9 cellular contexts compared by ENCODE assay signal in the genomic region with DNA sequence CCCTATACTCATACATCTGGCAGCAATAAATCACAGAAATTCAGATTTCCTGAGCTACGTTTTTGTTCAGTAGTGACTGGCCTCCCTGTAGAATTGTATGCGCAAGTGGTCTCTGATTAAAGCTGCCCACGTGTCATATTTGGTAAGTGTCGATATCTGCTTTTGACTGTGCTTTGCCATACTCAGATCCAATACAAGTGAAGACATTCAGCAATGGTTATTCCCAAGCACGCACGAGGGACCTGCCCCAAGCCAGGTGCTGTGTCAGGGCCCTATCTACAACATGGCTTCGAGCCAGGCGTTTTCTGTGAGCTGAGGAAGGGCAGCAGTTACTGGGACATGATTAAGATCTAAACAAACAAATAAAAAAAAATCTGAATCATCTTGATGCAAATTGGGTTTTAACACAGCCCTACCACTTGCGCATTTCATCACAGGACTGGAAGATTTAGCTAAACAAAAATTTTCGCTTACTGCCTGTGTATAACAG. TPM values are rescaled to one million over a fixed set of nuclear protein-coding genes. Genes with fewer than 3 reads are reported as not detected.
DNase-seq lines count a peak whose midpoint lies in the region; ATAC-seq, FAIRE-seq and TF ChIP-seq lines count a peak whose summit lies in the region.
"Had no signal": no experiment of that assay in that cellular context is flagged by ENCODE, and none has a peak within 500 bp of the region (broad histone marks: within the 10 kb centered on the region; RNA-seq: fewer than 3 reads in every experiment).

No MANE protein-coding gene starts in this region.

- H3K9me3 Mint-ChIP-seq in activated CD4-positive, alpha-beta T cell treated with anti-CD3 and anti-CD28 coated beads for 36 hours (ENCODE audit: low read depth) = no peaks in the 10 kb centered on the region
- H3K9me3 Mint-ChIP-seq in brain = no peaks in the 10 kb centered on the region
- H3K9me3 Mint-ChIP-seq: memory B cell had no signal

- no peak overlapping the region for H3K27ac ChIP-seq in pancreas

- no peak overlapping the region for H3K4me3 Mint-ChIP-seq in activated CD4-positive, alpha-beta T cell treated with anti-CD3 and anti-CD28 coated beads for 36 hours
- peak overlapping the region in 1 of 5 experiments; percentile 7 for H3K4me3 Mint-ChIP-seq in brain
- H3K4me3 Mint-ChIP-seq: memory B cell had no signal

- FAIRE-seq in pancreas (lab: Jason Lieb, UNC) = no peak

- POLR2A ChIA-PET in activated CD4-positive, alpha-beta T cell treated with anti-CD3 and anti-CD28 coated beads for 36 hours (lab: Charles Lee) = interaction anchor here (1.0 to 2.0 kb wide), 3 partner anchors 15 to 26 kb away, joined by 3 to 8 read pairs (median 7); no protein-coding TSS in a partner anchor

- H3K4me1 Mint-ChIP-seq in activated CD4-positive, alpha-beta T cell treated with anti-CD3 and anti-CD28 coated beads for 36 hours = peaks cover 63% of the 10 kb centered on the region
- H3K4me1 Mint-ChIP-seq in brain = peaks cover 55% of the 10 kb centered on the region

- WGBS in pancreas, 2 donors = 64 to 65% methylated on average over 10 of the region's 10 CpGs

- H3K4me1 ChIP-seq in pancreas = peaks cover 11 to 36% (median 18%) of the 10 kb centered on the region in 3 donors

- no peaks in the 10 kb centered on the region for H3K9me3 ChIP-seq in pancreas

- intact Hi-C loops in activated CD4-positive, alpha-beta T cell treated with anti-CD3 and anti-CD28 coated beads for 36 hours (cut with DNase I, micrococcal nuclease) = no loop called here
- intact Hi-C loops in pancreas (cut with DNase I) = no loop called here

- no peaks in the 10 kb centered on the region for H3K27me3 ChIP-seq in pancreas

- no peak for TF ChIP-seq CTCF in brain (conservative IDR thresholded peaks at IDR 0.05)
- TF ChIP-seq CTCF in pancreas (IDR thresholded peaks at IDR 0.05) = no peak

- H3K4me3 ChIP-seq in pancreas = no peak overlapping the region

- H3K36me3 ChIP-seq in pancreas = no peaks in the 10 kb centered on the region

- peak overlapping the region; percentile 0 for H3K27ac Mint-ChIP-seq in activated CD4-positive, alpha-beta T cell treated with anti-CD3 and anti-CD28 coated beads for 36 hours
- H3K27ac Mint-ChIP-seq in brain = peak overlapping the region in 3 of 5 experiments; percentile 22 to 63 (median 57)
- H3K27ac Mint-ChIP-seq: memory B cell had no signal

- peak; percentile 50 for ATAC-seq in activated CD4-positive, alpha-beta T cell treated with anti-CD3 and anti-CD28 coated beads for 36 hours
- peak; percentile 42 to 63 (median 48) for ATAC-seq in pancreas

- H3K36me3 Mint-ChIP-seq in activated CD4-positive, alpha-beta T cell treated with anti-CD3 and anti-CD28 coated beads for 36 hours (ENCODE audit: low read depth) = peaks cover 23% of the 10 kb centered on the region
- peaks cover 11% of the 10 kb centered on the region for H3K36me3 Mint-ChIP-seq in brain

- peak; percentile 52 for DNase-seq in activated CD4-positive, alpha-beta T cell treated with anti-CD3 and anti-CD28 coated beads for 36 hours
- DNase-seq in activated CD4-positive, alpha-beta T cell treated with anti-CD3 and anti-CD28 coated beads for 1 hour = no peak
- DNase-seq in NCI-H1105 treated with DMSO at 0.1 percent for 48 hours (lab: John Stamatoyannopoulos, UW) (peak; percentile 88), pancreas (peak in 5 of 6 donors; percentile 19 to 45 (median 39)), NOMO-1 treated with dmso at 0.1 percent for 144 hours (lab: John Stamatoyannopoulos, UW; ENCODE audit: unreplicated experiment) (no peak), DMS114 treated with DMSO at 0.1 percent for 48 hours (lab: John Stamatoyannopoulos, UW; ENCODE audit: unreplicated experiment) (no peak), amygdala (lab: John Stamatoyannopoulos, UW) (no peak)

- CTCF ChIA-PET in activated CD4-positive, alpha-beta T cell treated with anti-CD3 and anti-CD28 coated beads for 36 hours (lab: Charles Lee) = interaction anchor here (0.5 to 2.2 kb wide), 12 partner anchors 10 to 167 kb away, joined by 3 to 10 read pairs (median 4); no protein-coding TSS in a partner anchor

- no peaks in the 10 kb centered on the region for H3K27me3 Mint-ChIP-seq in activated CD4-positive, alpha-beta T cell treated with anti-CD3 and anti-CD28 coated beads for 36 hours
- peaks cover 3% of the 10 kb centered on the region for H3K27me3 Mint-ChIP-seq in brain
- H3K27me3 Mint-ChIP-seq: memory B cell had no signal

RNA-seq across cellular contexts. Expression of gene ICE2, which starts 47.2 kb away (rescaled TPM):
- 10 to 100 TPM; 72.8 to 81.6 TPM for total RNA-seq in activated CD4-positive, alpha-beta T cell treated with anti-CD3 and anti-CD28 coated beads for 36 hours
- polyA plus RNA-seq in brain (ENCODE audit: insufficient read depth, low read depth, low replicate concordance) = 17.5 TPM
- 10 to 100 TPM; 15.5 to 28.9 (median 20.2) TPM for total RNA-seq in pancreas
- 10 to 100 TPM in 1 of 2 donors, 1 to 10 TPM in 1; 6.7 to 13.7 TPM for polyA plus RNA-seq in pancreas

Comparison
In these comparisons a context has a peak if more than half of its experiments do, and no peak if none do; other contexts are left out.
1. DNase-seq: peak in activated CD4-positive, alpha-beta T cell treated with anti-CD3 and anti-CD28 coated beads for 36 hours (single experiment), NCI-H1105 treated with DMSO at 0.1 percent for 48 hours (single experiment) and pancreas (5 of 6); none in activated CD4-positive, alpha-beta T cell treated with anti-CD3 and anti-CD28 coated beads for 1 hour (single experiment), NOMO-1 treated with dmso at 0.1 percent for 144 hours (single experiment), DMS114 treated with DMSO at 0.1 percent for 48 hours (single experiment) and amygdala (0 of 56).